Comparison of ENCODE assay signal across 24 cellular contexts in the genomic region with DNA sequence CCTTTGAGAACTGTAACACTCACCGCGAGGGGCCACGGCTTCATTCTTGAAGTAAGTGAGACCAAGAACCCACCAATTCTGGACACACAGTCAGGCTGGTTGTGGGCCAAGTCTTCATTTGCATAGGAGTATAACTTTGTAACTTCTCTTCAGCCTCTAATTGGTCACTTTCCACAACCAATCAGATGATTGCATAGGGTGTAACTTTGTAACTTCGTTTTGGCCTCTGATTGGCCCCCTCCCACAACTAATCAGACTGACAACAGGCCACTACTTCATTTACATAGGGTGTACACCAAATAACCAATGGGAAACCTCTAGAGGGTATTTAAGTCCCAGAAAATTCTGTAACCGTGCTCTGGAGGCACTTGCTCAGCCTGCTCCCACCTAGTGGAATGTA.
"Had no signal": no experiment of that assay in that cellular context is flagged by ENCODE, and none has a peak within 500 bp of the region (broad histone marks: within the 10 kb centered on the region; RNA-seq: fewer than 3 reads in every experiment).

No MANE protein-coding gene starts in this region.

- ATAC-seq: activated naive CD4-positive, alpha-beta T cell treated with anti-CD3 and anti-CD28 coated beads, Interleukin-2, amount 50 U/mL, for 72 hours; activated naive CD8-positive, alpha-beta T cell treated with anti-CD3 and anti-CD28 coated beads, Interleukin-2, amount 50 U/mL, for 24 hours; activated T-cell treated with anti-CD3 and anti-CD28 coated beads, Interleukin-2, amount 50 U/mL, for 4 hours; body of pancreas had no signal

- H3K4me3 ChIP-seq: ascending aorta, body of pancreas had no signal

- DNase-seq: activated B cell treated with CpG ODN at 0.5 μM for 24 hours; activated CD4-positive, alpha-beta memory T cell treated with anti-CD3 and anti-CD28 coated beads for 36 hours; activated CD4-positive, alpha-beta T cell treated with anti-CD3 and anti-CD28 coated beads for 1 hour; activated CD4-positive, alpha-beta T cell treated with anti-CD3 and anti-CD28 coated beads, Interleukin-2, amount 10 ng/mL, durations not matched to agents 7 days and 5 days; activated CD8-positive, alpha-beta memory T cell treated with anti-CD3 and anti-CD28 coated beads for 24 hours; activated effector memory CD4-positive, alpha-beta T cell treated with anti-CD3 and anti-CD28 coated beads, Interleukin-2, amount 50 U/mL, for 16 hours; activated naive CD4-positive, alpha-beta T cell treated with Interleukin-2 at 50 U/mL for 16 hours; activated naive CD8-positive, alpha-beta T cell treated with anti-CD3 and anti-CD28 coated beads, Interleukin-2, amount 50 U/mL, for 24 hours; activated T-cell treated with anti-CD3 and anti-CD28 coated beads, Interleukin-2, amount 50 U/mL, for 4 hours; amniotic stem cell; body of pancreas; cortex of kidney; Kasumi-1; NCI-H1092; NCI-H1436; NCI-H2081; NCI-H446; NCI-H526; NCI-H774; SHP77 treated with DMSO at 0.1 percent for 48 hours; T-helper 2 cell; T1000 had no signal
